ENCODE assay signal across 17 cellular contexts in genomic region chr12:81294325-81295190, GRCh38.
DNase-seq lines count a peak whose midpoint lies in the region; ATAC-seq and TF ChIP-seq lines count a peak whose summit lies in the region.
"Had no signal": no experiment of that assay in that cellular context is flagged by ENCODE, and none has a peak within 500 bp of the region (broad histone marks: within the 10 kb centered on the region; RNA-seq: fewer than 3 reads in every experiment).

No MANE protein-coding gene starts in this region.

- no peaks in the 10 kb centered on the region for H3F3A ChIP-seq in SK-N-SH (replicated peaks; ENCODE audit: insufficient read depth)

- no peak for TF ChIP-seq RAD21 in SK-N-SH (IDR thresholded peaks at IDR 0.05; ENCODE audit: low read length)

- no peak overlapping the region for H3K27ac ChIP-seq in HEK293 (ENCODE audit: extremely low read depth, low read depth, low read length)
- no peak overlapping the region for H3K27ac ChIP-seq in SK-N-SH (ENCODE audit: low read depth in 2 of 2, low read length in 1 of 2)
- H3K27ac ChIP-seq: hepatocyte, upper lobe of left lung had no signal

- H3K36me3 ChIP-seq in GM06990 (ENCODE audit: control insufficient read depth, insufficient read depth, low read length) = no peaks in the 10 kb centered on the region
- no peaks in the 10 kb centered on the region for H3K36me3 ChIP-seq in HEK293 (ENCODE audit: control insufficient read depth in 2 of 2, insufficient read depth in 1 of 2, low read length in 2 of 2)
- no peaks in the 10 kb centered on the region for H3K36me3 ChIP-seq in SK-N-SH (replicated peaks in 1 of 2; ENCODE audit: control insufficient read depth in 1 of 2, insufficient read depth in 2 of 2, low read length in 1 of 2)
- H3K36me3 ChIP-seq: upper lobe of left lung had no signal

- no peak overlapping the region for H3K4me2 ChIP-seq in SK-N-SH
- H3K4me2 ChIP-seq: hepatocyte had no signal

- DNase-seq in GM06990 (ENCODE audit: extremely low read depth, insufficient read length) (peak; percentile 26), SK-N-SH (no peak), globus pallidus (ENCODE audit: low spot score) (peak; percentile 20), NCI-H2227 treated with DMSO at 0.1 percent for 48 hours (lab: John Stamatoyannopoulos, UW) (no peak)
- DNase-seq in stimulated activated CD4-positive, alpha-beta T cell treated with anti-CD3 and anti-CD28 coated beads, Interleukin-4, amount 100 ng/mL, for 1 hour = no peak
- DNase-seq: activated CD4-positive, alpha-beta T cell treated with anti-CD3 and anti-CD28 coated beads for 4 hours; activated T-cell treated with anti-CD3 and anti-CD28 coated beads, Interleukin-2, amount 50 U/mL, for 4 hours; Caco-2; HFFc6; mucosa of descending colon; NCI-H187; occipital lobe; upper lobe of left lung had no signal

- ATAC-seq in GM21447 (IDR thresholded peaks at IDR 0.05; ENCODE audit: unreplicated experiment) = no peak
- no peak for ATAC-seq in GM21825 (IDR thresholded peaks at IDR 0.05; ENCODE audit: unreplicated experiment)
- ATAC-seq: activated T-cell treated with anti-CD3 and anti-CD28 coated beads, Interleukin-2, amount 50 U/mL, for 4 hours; mucosa of descending colon had no signal

- peak overlapping the region; percentile 33; the same call in 1 of the 2 replicates for H2AFZ ChIP-seq in SK-N-SH (ENCODE audit: low read depth)
- H2AFZ ChIP-seq: hepatocyte had no signal

- TF ChIP-seq EP300 in SK-N-SH (IDR thresholded peaks at IDR 0.05; ENCODE audit: borderline replicate concordance in 1 of 2, low read depth in 1 of 2, low read length in 1 of 2) = no peak

- POLR2A ChIA-PET in HEK293 (lab: Yijun Ruan, JAX) (no interaction called here), SK-N-SH (lab: Yijun Ruan, JAX) (no interaction called here)

- WGBS in SK-N-SH (ENCODE audit: low lambda C conversion rate) = 11% methylated on average over 12 of the region's 12 CpGs

- no peaks in the 10 kb centered on the region for H4K20me1 ChIP-seq in SK-N-SH (ENCODE audit: insufficient read depth)

- H3K4me1 ChIP-seq in HEK293 (ENCODE audit: control insufficient read depth, insufficient read depth, low read length) = no peaks in the 10 kb centered on the region
- H3K4me1 ChIP-seq in SK-N-SH (ENCODE audit: control insufficient read depth in 1 of 2, insufficient read depth in 2 of 2, low read depth in 1 of 2, low read length in 1 of 2) = no peaks in the 10 kb centered on the region; a peak in 1 of 4 replicates
- H3K4me1 ChIP-seq: Caco-2, upper lobe of left lung had no signal

- no peak overlapping the region for H3K4me3 ChIP-seq in GM06990 (replicated peaks; ENCODE audit: low read depth, low read length)
- no peak overlapping the region for H3K4me3 ChIP-seq in HEK293 (ENCODE audit: low read depth, low read length)
- no peak overlapping the region for H3K4me3 ChIP-seq in SK-N-SH (ENCODE audit: low read depth in 2 of 2, low read length in 1 of 2)
- H3K4me3 ChIP-seq: hepatocyte, mucosa of descending colon, upper lobe of left lung had no signal

- H3K9me2 ChIP-seq in SK-N-SH = no peaks in the 10 kb centered on the region

- H3K9me3 ChIP-seq in HEK293 (ENCODE audit: control insufficient read depth, insufficient read depth, low read depth, low read length) = no peaks in the 10 kb centered on the region
- no peaks in the 10 kb centered on the region for H3K9me3 ChIP-seq in SK-N-SH
- H3K9me3 ChIP-seq: Caco-2, mucosa of descending colon, upper lobe of left lung had no signal

- H3K27me3 ChIP-seq in GM06990 (replicated peaks; ENCODE audit: control insufficient read depth, insufficient read depth, low read length) = no peaks in the 10 kb centered on the region
- H3K27me3 ChIP-seq in SK-N-SH (ENCODE audit: insufficient read depth) = no peaks in the 10 kb centered on the region
- H3K27me3 ChIP-seq: hepatocyte, upper lobe of left lung had no signal

- CTCF ChIA-PET in HEK293 (lab: Yijun Ruan, JAX) = no interaction called here
- CTCF ChIA-PET in SK-N-SH (lab: Yijun Ruan, JAX) = no interaction called here

- H3K9ac ChIP-seq in SK-N-SH = no peak overlapping the region

- TF ChIP-seq CTCF in GM06990 (IDR thresholded peaks at IDR 0.05; ENCODE audit: insufficient read depth, low read length, poor library complexity, severe bottlenecking) = no peak
- no peak for TF ChIP-seq CTCF in HEK293 (tag by site-specific recombination; IDR thresholded peaks at IDR 0.05)
- no peak for TF ChIP-seq CTCF in SK-N-SH (IDR thresholded peaks at IDR 0.05)

- H3K79me2 ChIP-seq in SK-N-SH (ENCODE audit: insufficient read depth) = no peaks in the 10 kb centered on the region
- H3K79me2 ChIP-seq: hepatocyte had no signal

TF ChIP-seq in HEK293, 187 proteins besides CTCF, POLR2A, EP300 and RAD21:
- TF ChIP-seq ZNF366 (tag by site-specific recombination; conservative IDR thresholded peaks at IDR 0.05) (peak; percentile 51), ZNF274 (IDR thresholded peaks at IDR 0.05; ENCODE audit: low read length) (no peak), ZNF274 (tag by site-specific recombination; IDR thresholded peaks at IDR 0.05; ENCODE audit: borderline replicate concordance) (no peak)
TF ChIP-seq in HEK293: peak in this region for 1.

TF ChIP-seq in SK-N-SH, 30 proteins besides CTCF, POLR2A, EP300 and RAD21:
- TF ChIP-seq CHD2 (IDR thresholded peaks at IDR 0.05; ENCODE audit: low read length, partially characterized antibody) = no peak
- TF ChIP-seq, protein P1, sequence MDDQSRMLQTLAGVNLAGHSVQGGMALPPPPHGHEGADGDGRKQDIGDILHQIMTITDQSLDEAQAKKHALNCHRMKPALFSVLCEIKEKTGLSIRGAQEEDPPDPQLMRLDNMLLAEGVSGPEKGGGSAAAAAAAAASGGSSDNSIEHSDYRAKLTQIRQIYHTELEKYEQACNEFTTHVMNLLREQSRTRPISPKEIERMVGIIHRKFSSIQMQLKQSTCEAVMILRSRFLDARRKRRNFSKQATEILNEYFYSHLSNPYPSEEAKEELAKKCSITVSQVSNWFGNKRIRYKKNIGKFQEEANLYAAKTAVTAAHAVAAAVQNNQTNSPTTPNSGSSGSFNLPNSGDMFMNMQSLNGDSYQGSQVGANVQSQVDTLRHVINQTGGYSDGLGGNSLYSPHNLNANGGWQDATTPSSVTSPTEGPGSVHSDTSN (IDR thresholded peaks at IDR 0.05) = peak; percentile 37

Comparison
In these comparisons a context has a peak if more than half of its experiments do, and no peak if none do; other contexts are left out.
1. DNase-seq: peak in GM06990 (single experiment) and globus pallidus (single experiment); none in SK-N-SH (single experiment), stimulated activated CD4-positive, alpha-beta T cell treated with anti-CD3 and anti-CD28 coated beads, Interleukin-4, amount 100 ng/mL, for 1 hour (single experiment) and NCI-H2227 treated with DMSO at 0.1 percent for 48 hours (single experiment).